Comparison of ENCODE assay signal across 1 cellular context in the genomic region with DNA sequence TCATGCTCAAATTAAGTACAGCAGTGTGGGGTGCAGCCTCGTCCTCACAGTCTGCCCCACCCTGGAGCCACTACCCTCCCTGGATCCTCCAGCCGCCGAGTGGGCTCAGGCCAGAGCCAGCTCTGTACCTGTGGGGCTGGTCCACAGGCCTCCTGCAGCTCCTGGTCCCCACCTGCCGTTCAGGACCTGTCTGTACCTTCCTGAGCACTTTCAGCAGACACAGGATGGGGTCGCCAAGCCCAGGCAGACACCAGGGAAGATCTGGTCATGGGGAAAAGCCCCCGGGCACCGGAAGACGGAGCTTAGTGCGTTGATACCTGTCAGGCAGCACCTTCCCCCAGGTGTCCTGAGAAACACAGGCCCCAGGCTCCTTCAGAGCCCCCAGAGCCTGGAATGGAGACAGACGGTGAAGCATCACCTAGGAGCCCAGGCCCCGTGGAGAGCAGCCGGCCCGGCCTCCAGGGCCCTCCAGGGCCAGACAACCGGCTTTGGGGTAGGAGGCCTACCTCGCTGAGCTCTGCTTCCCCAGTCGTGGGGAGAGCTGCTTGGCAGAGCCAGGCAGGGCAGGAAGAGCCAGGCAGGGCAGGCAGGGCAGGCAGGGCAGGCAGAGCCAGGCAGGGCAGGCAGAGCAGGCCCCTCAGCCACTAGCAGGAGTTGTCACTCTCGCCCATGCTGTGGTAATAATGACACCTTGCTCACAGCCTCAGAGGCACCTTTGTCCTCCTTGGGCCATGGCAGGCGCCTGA.
TF ChIP-seq lines count a peak whose summit lies in the region.

No MANE protein-coding gene starts in this region.

TF ChIP-seq in K562, 482 proteins besides CTCF, POLR2A, EP300 and RAD21:
- no peak for TF ChIP-seq RNF2 (IDR thresholded peaks at IDR 0.05)
- no peak for TF ChIP-seq ZNF644 (tag; IDR thresholded peaks at IDR 0.05; ENCODE audit: low read depth)
- no peak for TF ChIP-seq SPI1 (IDR thresholded peaks at IDR 0.05; ENCODE audit: borderline replicate concordance, low read depth, low read length)
- no peak for TF ChIP-seq SRSF7 (optimal IDR thresholded peaks at IDR 0.05; ENCODE audit: low read depth, low read length)
- TF ChIP-seq HCFC1 (IDR thresholded peaks at IDR 0.05; ENCODE audit: low read depth, low read length), result no peak
- TF ChIP-seq, protein P1, sequence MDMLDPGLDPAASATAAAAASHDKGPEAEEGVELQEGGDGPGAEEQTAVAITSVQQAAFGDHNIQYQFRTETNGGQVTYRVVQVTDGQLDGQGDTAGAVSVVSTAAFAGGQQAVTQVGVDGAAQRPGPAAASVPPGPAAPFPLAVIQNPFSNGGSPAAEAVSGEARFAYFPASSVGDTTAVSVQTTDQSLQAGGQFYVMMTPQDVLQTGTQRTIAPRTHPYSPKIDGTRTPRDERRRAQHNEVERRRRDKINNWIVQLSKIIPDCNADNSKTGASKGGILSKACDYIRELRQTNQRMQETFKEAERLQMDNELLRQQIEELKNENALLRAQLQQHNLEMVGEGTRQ (CRISPR knock-in tag; IDR thresholded peaks at IDR 0.05), result no peak
- TF ChIP-seq KLF13 (tag; IDR thresholded peaks at IDR 0.05; ENCODE audit: borderline replicate concordance, low read depth), result no peak
- no peak for TF ChIP-seq BACH1 (tag; IDR thresholded peaks at IDR 0.05)
- no peak for TF ChIP-seq RBM17 (IDR thresholded peaks at IDR 0.05; ENCODE audit: borderline replicate concordance, low read depth, low read length)
- no peak for TF ChIP-seq ATF1 (CRISPR knock-in tag; IDR thresholded peaks at IDR 0.05)
- TF ChIP-seq ATF1 (tag; IDR thresholded peaks at IDR 0.05), result no peak
